8 cellular contexts compared by ENCODE assay signal in the genomic region with DNA sequence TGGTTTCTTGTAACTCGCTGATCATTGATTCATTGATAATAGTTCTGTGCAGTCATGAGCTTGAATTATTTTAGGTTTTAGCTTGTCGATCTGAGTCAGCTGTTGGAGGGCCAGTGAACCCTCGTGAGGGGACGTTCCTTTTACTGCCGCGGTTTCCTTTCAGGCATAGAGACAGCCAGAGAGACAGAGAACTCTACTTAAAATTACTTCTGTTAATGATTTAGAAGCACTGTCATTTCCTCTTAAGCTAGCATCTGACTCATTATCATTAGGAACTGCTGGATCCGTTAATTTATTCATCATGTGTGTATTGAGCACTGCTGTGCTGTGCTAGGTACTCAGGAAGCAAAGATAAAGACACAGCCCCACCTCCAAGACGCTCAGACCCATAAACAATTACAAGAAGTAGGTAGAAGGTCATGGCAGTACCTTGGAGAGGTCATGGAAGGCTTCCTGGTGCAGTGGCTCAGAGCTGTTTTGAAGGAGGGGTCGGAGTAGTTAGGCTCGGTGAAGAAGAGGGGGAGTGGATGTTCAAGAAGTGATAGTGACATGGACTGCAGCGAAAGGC. TPM values are rescaled to one million over a fixed set of nuclear protein-coding genes. Genes with fewer than 3 reads are reported as not detected.
DNase-seq lines count a peak whose midpoint lies in the region; ATAC-seq and TF ChIP-seq lines count a peak whose summit lies in the region.

No MANE protein-coding gene starts in this region.

- peaks cover 69% of the 10 kb centered on the region for H3K4me1 Mint-ChIP-seq in brain
- H3K4me1 Mint-ChIP-seq in natural killer cell, result peaks cover 65 to 66% of the 10 kb centered on the region in 2 donors

- H3K9me3 ChIP-seq in PC-3 (ENCODE audit: low read length), result no peaks in the 10 kb centered on the region

- DNase-seq in GM03348 (ENCODE audit: low spot score) (peak; percentile 31), PC-3 (no peak), natural killer cell (no peak), NCI-H2196 treated with DMSO at 0.1 percent for 48 hours (lab: John Stamatoyannopoulos, UW; ENCODE audit: unreplicated experiment) (no peak), glomerular visceral epithelial cell (ENCODE audit: extremely low spot score) (no peak)

- H3K27me3 Mint-ChIP-seq in brain, result peaks cover 3% of the 10 kb centered on the region
- no peaks in the 10 kb centered on the region for H3K27me3 Mint-ChIP-seq in natural killer cell (ENCODE audit: low read depth in 2 of 2)

- CTCF ChIA-PET in PC-3 (lab: Charles Lee), result interaction anchor here (0.6 kb wide), 2 partner anchors 20 to 70 kb away, joined by 5 to 6 read pairs; no protein-coding TSS in a partner anchor

- peak overlapping the region; percentile 5; the same call in 1 of the 2 replicates for H3K4me2 ChIP-seq in PC-3 (ENCODE audit: low read length)

- peaks cover 48% of the 10 kb centered on the region for H4K20me1 ChIP-seq in PC-3 (ENCODE audit: low read length)

- POLR2A ChIA-PET in PC-3 (lab: Charles Lee; ENCODE audit: unreplicated experiment), result no interaction called here

- H3K36me3 ChIP-seq in PC-3 (ENCODE audit: low read depth, low read length), result peaks cover 13% of the 10 kb centered on the region; the same call in 1 of the 2 replicates

- BruUV-seq in PC-3 (replicated peaks; lab: Mats Ljungman, UMichigan), result no TSS peak

- H3K79me2 ChIP-seq in PC-3 (ENCODE audit: low read length), result peaks cover 82% of the 10 kb centered on the region

- H3K27ac ChIP-seq in PC-3 (ENCODE audit: low read length), result no peak overlapping the region

- H3K4me3 Mint-ChIP-seq in brain (peak overlapping the region; percentile 44 to 99 (median 59)), natural killer cell (peak overlapping the region; percentile 62)

- no peaks in the 10 kb centered on the region for H3K9me3 Mint-ChIP-seq in brain
- H3K9me3 Mint-ChIP-seq in natural killer cell, result peaks cover 0 to under 1% of the 10 kb centered on the region in 2 donors

- no peaks in the 10 kb centered on the region for H3K9me2 ChIP-seq in PC-3 (replicated peaks; ENCODE audit: low read length)

- no peaks in the 10 kb centered on the region for H3F3A ChIP-seq in PC-3 (ENCODE audit: low read length, unreplicated experiment)

- no peak overlapping the region for H2AFZ ChIP-seq in PC-3 (ENCODE audit: low read length)

- H3K9ac ChIP-seq in PC-3 (ENCODE audit: low read length), result no peak overlapping the region

- no peaks in the 10 kb centered on the region for H3K27me3 ChIP-seq in PC-3 (ENCODE audit: low read length)

- no peak for TF ChIP-seq CTCF in PC-3 (conservative IDR thresholded peaks at IDR 0.05; ENCODE audit: low read depth, low read length)
- TF ChIP-seq CTCF in brain (conservative IDR thresholded peaks at IDR 0.05), result no peak
- TF ChIP-seq CTCF in natural killer cell (IDR thresholded peaks at IDR 0.05), result no peak

- intact Hi-C loops in PC-3 (cut with micrococcal nuclease) (no loop called here), natural killer cell (cut with micrococcal nuclease) (no loop called here)

- H3K4me1 ChIP-seq in PC-3 (ENCODE audit: insufficient read depth, low read length), result peaks cover 52% of the 10 kb centered on the region

- H3K27ac Mint-ChIP-seq in brain (peak overlapping the region in 4 of 5 experiments; percentile 6 to 57 (median 26)), natural killer cell (peak overlapping the region; percentile 79 to 86)

- H3K36me3 Mint-ChIP-seq in brain, result peaks cover 8% of the 10 kb centered on the region
- no peaks in the 10 kb centered on the region for H3K36me3 Mint-ChIP-seq in natural killer cell

- ATAC-seq in PC-3 (no peak), natural killer cell (peak; percentile 12 to 70 (median 15)), HG03442 (IDR thresholded peaks at IDR 0.05; ENCODE audit: unreplicated experiment) (no peak), HG02588 (IDR thresholded peaks at IDR 0.05; ENCODE audit: unreplicated experiment) (no peak)

- no peak overlapping the region for H3K4me3 ChIP-seq in PC-3 (ENCODE audit: low read length)

RNA-seq across cellular contexts. Expression of a gene that starts 3.2 kb away (rescaled TPM):
- total RNA-seq in PC-3 (2014; rRNA removed) (40.6 and 47.0 TPM in 2 replicates), natural killer cell (10 to 100 TPM; 47.9 to 53.6 (median 48.3) TPM)
- 33.6 TPM for polyA plus RNA-seq in brain (ENCODE audit: insufficient read depth, low read depth, low replicate concordance)

RNA-seq across cellular contexts. Expression of a gene that starts 21.8 kb away (rescaled TPM):
- 103 and 125 TPM in 2 replicates for total RNA-seq in PC-3 (2014; rRNA removed)
- 11.3 TPM for polyA plus RNA-seq in brain (ENCODE audit: insufficient read depth, low read depth, low replicate concordance)
- 10 to 100 TPM; 39.0 to 47.9 (median 43.6) TPM for total RNA-seq in natural killer cell

Comparison
In these comparisons a context has a peak if more than half of its experiments do, and no peak if none do; other contexts are left out.
1. ATAC-seq: peak in natural killer cell (3 of 3); none in PC-3 (single experiment), HG03442 (single experiment) and HG02588 (single experiment).